Comparison of ENCODE assay signal across 16 cellular contexts in genomic region chr1:17844146-17844826, GRCh38.
"Had no signal": no experiment of that assay in that cellular context is flagged by ENCODE, and none has a peak within 500 bp of the region (broad histone marks: within the 10 kb centered on the region; RNA-seq: fewer than 3 reads in every experiment).

No MANE protein-coding gene starts in this region.

- H3K4me1 ChIP-seq: left ventricle myocardium inferior, testis, upper lobe of right lung had no signal

- H3K4me3 ChIP-seq: dorsolateral prefrontal cortex, left ventricle myocardium inferior, testis, upper lobe of right lung had no signal

- H3K27me3 ChIP-seq: testis, upper lobe of right lung had no signal

- DNase-seq: activated CD4-positive, alpha-beta T cell treated with anti-CD3 and anti-CD28 coated beads, Interleukin-2, amount 50 U/mL, for 4 hours; activated CD4-positive, CD25-positive, alpha-beta regulatory T cell treated with anti-CD3 and anti-CD28 coated beads, Interleukin-2, amount 50 U/mL, for 72 hours; activated effector memory CD4-positive, alpha-beta T cell treated with Interleukin-2 at 50 U/mL for 16 hours; activated T-cell treated with anti-CD3 and anti-CD28 coated beads, Interleukin-2, amount 50 U/mL, for 1 hour; head of caudate nucleus; islet precursor cell; left ventricle myocardium inferior; mesenchymal stem cell; stimulated activated CD4-positive, alpha-beta T cell treated with anti-CD3 and anti-CD28 coated beads, Interleukin-2, amount 100 ng/mL, for 48 hours; stimulated activated naive CD4-positive, alpha-beta T cell treated with Interleukin-2 at 50 U/mL for 16 hours; testis had no signal

- H3K9me3 ChIP-seq: testis, upper lobe of right lung had no signal

- H3K27ac ChIP-seq: dorsolateral prefrontal cortex, left ventricle myocardium inferior, testis, upper lobe of right lung had no signal

- H3K36me3 ChIP-seq: left ventricle myocardium inferior, upper lobe of right lung had no signal

- ATAC-seq: activated naive CD4-positive, alpha-beta T cell treated with anti-CD3 and anti-CD28 coated beads, Interleukin-2, amount 50 U/mL, for 72 hours; esophagus mucosa; natural killer cell treated with Interleukin-12 subunit alpha and Interleukin-12 subunit beta and Interleukin-15 and Interleukin-18, amount 100 ng/mL, for 72 hours; upper lobe of right lung had no signal
